ENCODE assay signal across 23 cellular contexts in genomic region chr20:37562695-37563480, GRCh38. TPM values are rescaled to one million over a fixed set of nuclear protein-coding genes. Genes with fewer than 3 reads are reported as not detected.
"Had no signal": no experiment of that assay in that cellular context is flagged by ENCODE, and none has a peak within 500 bp of the region (broad histone marks: within the 10 kb centered on the region; RNA-seq: fewer than 3 reads in every experiment).

No MANE protein-coding gene starts in this region.

- FAIRE-seq: RCC 7860 had no signal

- H3K9me3 Mint-ChIP-seq: activated naive CD4-positive, alpha-beta T cell treated with anti-CD3 and anti-CD28 coated beads for 36 hours; activated naive CD8-positive, alpha-beta T cell treated with anti-CD3 and anti-CD28 coated beads for 36 hours; activated T-helper 1 cell treated with anti-CD3 and anti-CD28 coated beads, Interleukin-12 subunit alpha, Interleukin-12 subunit beta, Interleukin-2, Interleukin-4 antibody, amounts not matched to agents 30 ng/mL and 10 ng/mL and 1 ng/mL, durations not matched to agents 14 hours and 24 hours and 36 hours; T-helper 1 cell treated with Interleukin-12 subunit alpha and Interleukin-12 subunit beta and Interleukin-4 antibody, amounts not matched to agents 30 μg/mL and 1 μg/mL, for 36 hours had no signal

- H3K36me3 Mint-ChIP-seq: activated naive CD8-positive, alpha-beta T cell treated with anti-CD3 and anti-CD28 coated beads for 36 hours had no signal

- H3K4me3 Mint-ChIP-seq: activated naive CD4-positive, alpha-beta T cell treated with anti-CD3 and anti-CD28 coated beads for 36 hours; activated naive CD8-positive, alpha-beta T cell treated with anti-CD3 and anti-CD28 coated beads for 36 hours; activated T-helper 1 cell treated with anti-CD3 and anti-CD28 coated beads, Interleukin-12 subunit alpha, Interleukin-12 subunit beta, Interleukin-2, Interleukin-4 antibody, amounts not matched to agents 30 ng/mL and 10 ng/mL and 1 ng/mL, durations not matched to agents 14 hours and 24 hours and 36 hours; T-helper 1 cell treated with Interleukin-12 subunit alpha and Interleukin-12 subunit beta and Interleukin-4 antibody, amounts not matched to agents 30 μg/mL and 1 μg/mL, for 36 hours had no signal

- H3K27ac Mint-ChIP-seq: activated naive CD4-positive, alpha-beta T cell treated with anti-CD3 and anti-CD28 coated beads for 36 hours; activated naive CD8-positive, alpha-beta T cell treated with anti-CD3 and anti-CD28 coated beads for 36 hours; activated T-helper 1 cell treated with anti-CD3 and anti-CD28 coated beads, Interleukin-12 subunit alpha, Interleukin-12 subunit beta, Interleukin-2, Interleukin-4 antibody, amounts not matched to agents 30 ng/mL and 10 ng/mL and 1 ng/mL, durations not matched to agents 14 hours and 24 hours and 36 hours; T-helper 1 cell treated with Interleukin-12 subunit alpha and Interleukin-12 subunit beta and Interleukin-4 antibody, amounts not matched to agents 30 μg/mL and 1 μg/mL, for 36 hours had no signal

- H3K4me1 Mint-ChIP-seq: activated naive CD8-positive, alpha-beta T cell treated with anti-CD3 and anti-CD28 coated beads for 36 hours had no signal

- ATAC-seq: activated CD4-positive, CD25-positive, alpha-beta regulatory T cell treated with anti-CD3 and anti-CD28 coated beads, Interleukin-2, amount 50 U/mL, for 24 hours; PC-3 had no signal

- DNase-seq: activated CD4-positive, alpha-beta T cell treated with anti-CD3 and anti-CD28 coated beads for 4 hours; activated gamma-delta T cell; activated naive CD4-positive, alpha-beta T cell treated with anti-CD3 and anti-CD28 coated beads for 36 hours; activated naive CD8-positive, alpha-beta T cell treated with anti-CD3 and anti-CD28 coated beads for 36 hours; activated T-cell treated with anti-CD3 and anti-CD28 coated beads, Interleukin-2, amount 50 U/mL, for 1 hour; brain microvascular endothelial cell; IMR-90; KG1; NCI-H1048; NCI-H146; NCI-H187 treated with DMSO at 0.1 percent for 48 hours; NCI-H2081 treated with DMSO at 0.1 percent for 48 hours; NCI-H446; NCI-H524; PC-3; SHP77 treated with DMSO at 0.1 percent for 48 hours had no signal

RNA-seq across cellular contexts. Expression of gene NNAT, which starts 41.8 kb away (rescaled TPM):
- total RNA-seq: LHCN-M2, M059J, PC-3, SK-MEL-5 had no signal
